Comparison of ENCODE assay signal across 26 cellular contexts in genomic region chr3:21722301-21722700, GRCh38. TPM values are rescaled to one million over a fixed set of nuclear protein-coding genes. Genes with fewer than 3 reads are reported as not detected.
"Had no signal": no experiment of that assay in that cellular context is flagged by ENCODE, and none has a peak within 500 bp of the region (broad histone marks: within the 10 kb centered on the region; RNA-seq: fewer than 3 reads in every experiment).

No MANE protein-coding gene starts in this region.

- H3K27ac Mint-ChIP-seq: natural killer cell; stimulated activated effector memory CD8-positive, alpha-beta T cell treated with anti-CD3 and anti-CD28 coated beads, Interleukin-12 subunit alpha, Interleukin-12 subunit beta, amount 100 ng/mL, for 72 hours had no signal

- H3K4me3 ChIP-seq: coronary artery, gastroesophageal sphincter, heart left ventricle, hepatocyte, ovary, psoas muscle, sigmoid colon, testis, tibial nerve, upper lobe of left lung had no signal

- H3K4me3 Mint-ChIP-seq: natural killer cell; stimulated activated effector memory CD8-positive, alpha-beta T cell treated with anti-CD3 and anti-CD28 coated beads, Interleukin-12 subunit alpha, Interleukin-12 subunit beta, amount 100 ng/mL, for 72 hours had no signal

- H3K36me3 Mint-ChIP-seq: stimulated activated effector memory CD8-positive, alpha-beta T cell treated with anti-CD3 and anti-CD28 coated beads, Interleukin-12 subunit alpha, Interleukin-12 subunit beta, amount 100 ng/mL, for 72 hours had no signal

- FAIRE-seq: endothelial cell of umbilical vein, kidney, urothelium cell line had no signal

- H3K27ac ChIP-seq: gastroesophageal sphincter, heart left ventricle, hepatocyte, ovary, psoas muscle, sigmoid colon, testis, tibial nerve, upper lobe of left lung had no signal

- H3K36me3 ChIP-seq: gastroesophageal sphincter, heart left ventricle, ovary, sigmoid colon, tibial nerve, upper lobe of left lung had no signal

- H3K9me3 ChIP-seq: ovary, psoas muscle, sigmoid colon, testis had no signal

- H3K27me3 ChIP-seq: gastroesophageal sphincter, heart left ventricle, hepatocyte, ovary, sigmoid colon, testis, tibial nerve, upper lobe of left lung had no signal

- H3K4me1 ChIP-seq: psoas muscle, sigmoid colon, testis, tibial nerve, upper lobe of left lung had no signal

- DNase-seq: dermis blood vessel endothelial cell; effector memory CD4-positive, alpha-beta T cell; foreskin fibroblast; heart left ventricle; kidney; mesendoderm; natural killer cell; occipital lobe; ovary; posterior cingulate gyrus; psoas muscle; right cardiac atrium; sigmoid colon; stimulated activated CD4-positive, alpha-beta T cell treated with anti-CD3 and anti-CD28 coated beads, Interleukin-2, amount 100 ng/mL, for 24 hours; stimulated activated CD4-positive, alpha-beta T cell treated with anti-CD3 and anti-CD28 coated beads, Interleukin-4, amount 100 ng/mL, for 24 hours; stimulated activated naive CD4-positive, alpha-beta T cell treated with Interleukin-2 at 50 U/mL for 16 hours; substantia nigra; testis had no signal

- H3K4me1 Mint-ChIP-seq: natural killer cell; stimulated activated effector memory CD8-positive, alpha-beta T cell treated with anti-CD3 and anti-CD28 coated beads, Interleukin-12 subunit alpha, Interleukin-12 subunit beta, amount 100 ng/mL, for 72 hours had no signal

RNA-seq across cellular contexts. Expression of gene ZNF385D, which starts 28.7 kb away (rescaled TPM):
- total RNA-seq: endothelial cell of umbilical vein had no signal
